7 cellular contexts compared by ENCODE assay signal in the genomic region with DNA sequence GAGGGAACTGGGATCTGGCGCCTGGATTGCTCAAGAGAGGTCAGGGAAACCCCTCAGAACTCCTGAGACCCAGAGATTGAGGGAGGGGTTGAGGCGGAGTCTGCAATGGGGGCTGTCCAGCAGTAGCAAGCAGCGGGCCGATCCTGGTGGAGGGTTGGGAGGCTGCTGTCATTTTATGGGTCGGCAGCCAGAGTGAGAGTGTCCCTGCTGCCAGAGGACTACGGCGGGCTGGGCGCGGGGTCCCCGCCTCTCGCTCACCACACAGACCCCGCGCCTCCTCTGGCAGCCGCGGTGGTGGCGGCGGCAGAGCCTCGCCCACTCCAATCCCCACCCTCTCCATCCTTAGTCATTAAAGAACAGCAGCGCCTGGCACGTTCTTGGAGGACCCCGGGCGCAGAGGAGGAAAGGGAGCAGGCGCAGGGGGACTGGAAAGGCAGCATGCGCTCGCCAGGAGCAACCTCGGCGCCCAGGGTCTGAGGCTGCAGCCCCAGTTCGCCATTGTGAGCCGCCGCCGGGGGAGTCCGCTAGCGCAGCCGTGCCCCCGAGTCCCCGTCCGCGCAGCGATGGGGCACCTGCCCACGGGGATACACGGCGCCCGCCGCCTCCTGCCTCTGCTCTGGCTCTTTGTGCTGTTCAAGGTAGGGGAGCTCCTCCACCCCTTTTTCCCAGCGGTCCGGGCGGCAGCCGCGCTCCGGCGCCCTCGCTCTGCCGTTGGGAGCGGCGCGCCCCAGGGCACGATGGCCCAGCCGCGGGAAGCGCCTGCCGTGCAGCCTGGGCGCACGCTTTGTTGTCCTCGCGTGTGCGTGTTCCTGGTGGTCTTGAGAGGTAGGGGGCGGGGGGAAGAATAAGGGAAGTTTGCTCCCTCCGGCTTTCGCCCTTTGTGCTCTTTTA. TPM values are rescaled to one million over a fixed set of nuclear protein-coding genes. Genes with fewer than 3 reads are reported as not detected.
A peak's percentile ranks its signal among the peaks of the same experiment; 100 is the strongest.
DNase-seq lines count a peak whose midpoint lies in the region; ATAC-seq and TF ChIP-seq lines count a peak whose summit lies in the region.

A gene (plus strand): TSS at position 345 of the 891 bp plus-strand sequence.

- H3K4me1 ChIP-seq in ovary (ENCODE audit: insufficient read depth), result peaks cover 3% of the 10 kb centered on the region

- intact Hi-C loops in ovary (cut with DNase I), result no loop called here

- 1% methylated on average over 61 to 69 of the region's 69 CpGs for WGBS in ovary, 3 donors

- H3K27me3 ChIP-seq in ovary, result no peaks in the 10 kb centered on the region

- H3K9me3 ChIP-seq in ovary, result no peaks in the 10 kb centered on the region

- TF ChIP-seq CTCF in fibroblast of pulmonary artery (IDR thresholded peaks at IDR 0.05; ENCODE audit: low read length, missing control alignments) (no peak), ovary (IDR thresholded peaks at IDR 0.05) (no peak)

- DNase-seq in HCEC 1CT (peak; percentile 61), NCI-H69 (lab: John Stamatoyannopoulos, UW) (peak; percentile 80), fibroblast of pulmonary artery (ENCODE audit: low read depth) (no peak), ovary (no peak), OCI-M1 (lab: John Stamatoyannopoulos, UW) (no peak), HuH-7 (ENCODE audit: low spot score) (no peak)

- TF ChIP-seq EP300 in ovary (IDR thresholded peaks at IDR 0.05), result no peak

- H3K36me3 ChIP-seq in ovary, result no peaks in the 10 kb centered on the region

- ATAC-seq in GM21360 (IDR thresholded peaks at IDR 0.05; ENCODE audit: unreplicated experiment), result no peak

- H3K4me3 ChIP-seq in fibroblast of pulmonary artery (replicated peaks; ENCODE audit: low read depth, low read length), result peak within 1 kb of the TSS; percentile 24
- H3K4me3 ChIP-seq in ovary, result peak within 1 kb of the TSS; percentile 42

- H3K27ac ChIP-seq in ovary, result no peak within 1 kb of the TSS

- TF ChIP-seq POLR2A in ovary (IDR thresholded peaks at IDR 0.05), result no peak

RNA-seq across cellular contexts. Expression of the gene that starts here (rescaled TPM):
- total RNA-seq in ovary, result 1 to 10 TPM in 3 of 7 donors, under 1 TPM in 4; 0.30 to 2.1 (median 0.83) TPM
- 1 to 10 TPM in 1 of 2 donors, under 1 TPM in 1; 0.58 to 3.7 TPM for polyA plus RNA-seq in ovary

Comparison
In these comparisons a context has a peak if more than half of its experiments do, and no peak if none do; other contexts are left out.
1. DNase-seq: peak in HCEC 1CT (single experiment) and NCI-H69 (single experiment); none in fibroblast of pulmonary artery (single experiment), ovary (0 of 5), OCI-M1 (single experiment) and HuH-7 (single experiment).